ENCODE assay signal across 23 cellular contexts in genomic region chr16:2190659-2191445, GRCh38. TPM values are rescaled to one million over a fixed set of nuclear protein-coding genes. Genes with fewer than 3 reads are reported as not detected.
DNase-seq lines count a peak whose midpoint lies in the region; ATAC-seq, FAIRE-seq and TF ChIP-seq lines count a peak whose summit lies in the region.
"Had no signal": no experiment of that assay in that cellular context is flagged by ENCODE, and none has a peak within 500 bp of the region (broad histone marks: within the 10 kb centered on the region; RNA-seq: fewer than 3 reads in every experiment).

No MANE protein-coding gene starts in this region.

- H3K4me1 Mint-ChIP-seq in Caco-2 (ENCODE audit: low read depth, unreplicated experiment) = no peaks in the 10 kb centered on the region

- peaks cover 32% of the 10 kb centered on the region for H3K27me3 ChIP-seq in left ventricle myocardium inferior (ENCODE audit: low read depth)
- no peaks in the 10 kb centered on the region for H3K27me3 ChIP-seq in body of pancreas
- H3K27me3 ChIP-seq in Caco-2 (replicated peaks; ENCODE audit: control insufficient read depth, insufficient read depth, low read length) = no peaks in the 10 kb centered on the region
- H3K27me3 ChIP-seq: BE2C, cardiac muscle cell, testis had no signal

- BruUV-seq in Caco-2 (replicated peaks; lab: Mats Ljungman, UMichigan) = no TSS peak

- H3K36me3 Mint-ChIP-seq in Caco-2 (ENCODE audit: insufficient read depth, unreplicated experiment) = no peaks in the 10 kb centered on the region

- no peak overlapping the region for H3K27ac Mint-ChIP-seq in Caco-2 (ENCODE audit: unreplicated experiment)
- H3K27ac Mint-ChIP-seq: T-helper 2 cell treated with Interferon-gamma antibody and Interleukin-4, amounts not matched to agents 5 μg/mL and 100 μg/mL, for 36 hours had no signal

- no peak for ATAC-seq in Right ventricle myocardium inferior
- ATAC-seq in body of pancreas = no peak
- ATAC-seq: K562, lower lobe of right lung had no signal

- DNase-seq in left ventricle myocardium inferior (no peak), Right ventricle myocardium inferior (ENCODE audit: missing footprints) (no peak), midbrain (lab: John Stamatoyannopoulos, UW) (peak; percentile 27), GM12891 (ENCODE audit: insufficient read length, low spot score) (no peak), body of pancreas (no peak), Caco-2 (no peak)
- DNase-seq: activated CD4-positive, alpha-beta T cell treated with anti-CD3 and anti-CD28 coated beads for 4 hours; activated CD8-positive, alpha-beta memory T cell treated with anti-CD3 and anti-CD28 coated beads for 24 hours; activated T-cell treated with anti-CD3 and anti-CD28 coated beads, Interleukin-2, amount 50 U/mL, for 1 hour; BE2C; Calu3; dermis blood vessel endothelial cell; lower lobe of right lung; MM.1S; NCI-H526 treated with DMSO at 0.1 percent for 48 hours; testis had no signal

- intact Hi-C loops in left ventricle myocardium inferior (cut with micrococcal nuclease) = no loop called here
- intact Hi-C loops in Right ventricle myocardium inferior (cut with DNase I) = no loop called here
- intact Hi-C loops in body of pancreas (cut with DNase I) = no loop called here
- intact Hi-C loops in Caco-2 (cut with micrococcal nuclease; ENCODE audit: unreplicated experiment) = no loop called here

- no peak overlapping the region for H3K4me3 Mint-ChIP-seq in Caco-2 (ENCODE audit: unreplicated experiment)
- H3K4me3 Mint-ChIP-seq: T-helper 2 cell treated with Interferon-gamma antibody and Interleukin-4, amounts not matched to agents 5 μg/mL and 100 μg/mL, for 36 hours had no signal

- H3K4me3 ChIP-seq in left ventricle myocardium inferior = no peak overlapping the region
- H3K4me3 ChIP-seq in body of pancreas = no peak overlapping the region
- no peak overlapping the region for H3K4me3 ChIP-seq in Caco-2 (ENCODE audit: low read depth, low read length)
- H3K4me3 ChIP-seq: cardiac muscle cell, K562, lower lobe of right lung, smooth muscle cell, testis had no signal

- H3K4me1 ChIP-seq in left ventricle myocardium inferior (peaks cover 13% of the 10 kb centered on the region), body of pancreas (peaks cover 10% of the 10 kb centered on the region), Caco-2 (peaks cover 9% of the 10 kb centered on the region)

- H3K27ac ChIP-seq in left ventricle myocardium inferior (replicated peaks) = peak overlapping the region; percentile 45
- H3K27ac ChIP-seq in angular gyrus (ENCODE audit: low read depth, low read length) = peak overlapping the region; percentile 77
- H3K27ac ChIP-seq in temporal lobe (ENCODE audit: low read depth, low read length) = peak overlapping the region; percentile 68
- H3K27ac ChIP-seq in body of pancreas = no peak overlapping the region
- H3K27ac ChIP-seq: cardiac muscle cell, lower lobe of right lung, testis had no signal

- no peak for FAIRE-seq in GM12891 (lab: Jason Lieb, UNC)
- FAIRE-seq: K562, keratinocyte had no signal

- H3K9me3 ChIP-seq in left ventricle myocardium inferior (replicated peaks) = no peaks in the 10 kb centered on the region
- H3K9me3 ChIP-seq in body of pancreas = no peaks in the 10 kb centered on the region
- no peaks in the 10 kb centered on the region for H3K9me3 ChIP-seq in Caco-2
- H3K9me3 ChIP-seq: BE2C, lower lobe of right lung, testis had no signal

- CTCF ChIA-PET in Caco-2 (lab: Charles Lee) = interaction anchor here (0.5 kb wide), 1 partner anchor 361 kb away, joined by 10 read pairs; no protein-coding TSS in a partner anchor

- TF ChIP-seq CTCF in left ventricle myocardium inferior (IDR thresholded peaks at IDR 0.05; ENCODE audit: borderline replicate concordance) (no peak), body of pancreas (IDR thresholded peaks at IDR 0.05) (no peak), Caco-2 (IDR thresholded peaks at IDR 0.05; ENCODE audit: insufficient read depth in 1 of 2, low read depth in 1 of 2, low read length in 1 of 2, severe bottlenecking in 1 of 2, unreplicated experiment in 1 of 2) (no peak)

- H3K27me3 Mint-ChIP-seq in Caco-2 (ENCODE audit: insufficient read depth, unreplicated experiment) = no peaks in the 10 kb centered on the region

- POLR2A ChIA-PET in Caco-2 (lab: Charles Lee) = no interaction called here

- WGBS in body of pancreas, 2 donors = 67 to 78% methylated on average over 6 to 21 of the region's 25 CpGs

- H3K9me3 Mint-ChIP-seq in Caco-2 (ENCODE audit: unreplicated experiment) = no peaks in the 10 kb centered on the region
- H3K9me3 Mint-ChIP-seq: T-helper 2 cell treated with Interferon-gamma antibody and Interleukin-4, amounts not matched to agents 5 μg/mL and 100 μg/mL, for 36 hours had no signal

- TF ChIP-seq POLR2A in GM12891 (IDR thresholded peaks at IDR 0.05; ENCODE audit: low read depth, low read length) (no peak), body of pancreas (IDR thresholded peaks at IDR 0.05) (no peak)

- H3K36me3 ChIP-seq in left ventricle myocardium inferior = no peaks in the 10 kb centered on the region
- no peaks in the 10 kb centered on the region for H3K36me3 ChIP-seq in body of pancreas (replicated peaks in 1 of 2; ENCODE audit: insufficient read depth in 1 of 2, low read depth in 2 of 2)
- no peaks in the 10 kb centered on the region; the same call in 1 of the 2 replicates for H3K36me3 ChIP-seq in Caco-2 (ENCODE audit: control insufficient read depth, insufficient read depth, low read length)
- H3K36me3 ChIP-seq: BE2C, cardiac muscle cell, lower lobe of right lung had no signal

TF ChIP-seq in GM12891, 5 proteins besides CTCF, POLR2A, EP300 and RAD21:
- TF ChIP-seq SPI1 (IDR thresholded peaks at IDR 0.05; ENCODE audit: low read depth, low read length) (no peak), TAF1 (IDR thresholded peaks at IDR 0.05; ENCODE audit: low read depth, low read length) (no peak), POLR2AphosphoS5 (IDR thresholded peaks at IDR 0.05; ENCODE audit: low read depth, low read length) (no peak), POU2F2 (IDR thresholded peaks at IDR 0.05; ENCODE audit: low read depth, low read length) (no peak), PAX5 (IDR thresholded peaks at IDR 0.05; ENCODE audit: insufficient read depth, low read length, severe bottlenecking) (no peak)

RNA-seq across cellular contexts. Expression of gene CASKIN1, which starts 5.6 kb away (rescaled TPM):
- 4.0 TPM for total RNA-seq in left ventricle myocardium inferior
- total RNA-seq in Right ventricle myocardium inferior = 5.8 TPM
- 20.9 TPM for total RNA-seq in temporal lobe
- polyA plus RNA-seq in GM12891 (2012; ENCODE audit: low read depth, missing spikeins) = 0.55 TPM
- total RNA-seq in body of pancreas = under 1 TPM; 0.66 to 0.78 TPM
- total RNA-seq in Caco-2 (2022) = 6.6 and 10.8 TPM in 2 replicates

RNA-seq across cellular contexts. Expression of gene MLST8, which starts 14.4 kb away (rescaled TPM):
- 27.3 TPM for total RNA-seq in left ventricle myocardium inferior
- total RNA-seq in Right ventricle myocardium inferior = 25.3 TPM
- 12.8 TPM for total RNA-seq in temporal lobe
- polyA plus RNA-seq in GM12891 (2012; ENCODE audit: low read depth, missing spikeins) = 51.9 TPM
- 10 to 100 TPM; 32.4 to 59.0 TPM for total RNA-seq in body of pancreas
- 53.1 and 59.7 TPM in 2 replicates for total RNA-seq in Caco-2 (2022)

RNA-seq across cellular contexts. Expression of gene BRICD5, which starts 19.8 kb away (rescaled TPM):
- total RNA-seq in left ventricle myocardium inferior = 10.9 TPM
- total RNA-seq in Right ventricle myocardium inferior = 13.2 TPM
- 3.2 TPM for total RNA-seq in temporal lobe
- 3.2 TPM for polyA plus RNA-seq in GM12891 (2012; ENCODE audit: low read depth, missing spikeins)
- 1 to 10 TPM; 1.8 to 3.3 TPM for total RNA-seq in body of pancreas
- 5.4 and 10.0 TPM in 2 replicates for total RNA-seq in Caco-2 (2022)

RNA-seq across cellular contexts. Expression of gene PGP, which starts 23.8 kb away (rescaled TPM):
- total RNA-seq in left ventricle myocardium inferior (34.1 TPM), Right ventricle myocardium inferior (35.1 TPM), temporal lobe (10.6 TPM), body of pancreas (10 to 100 TPM in 1 of 2 donors, 1 to 10 TPM in 1; 7.8 to 15.8 TPM), Caco-2 (2022) (31.1 and 36.2 TPM in 2 replicates)
- 11.0 TPM for polyA plus RNA-seq in GM12891 (2012; ENCODE audit: low read depth, missing spikeins)

RNA-seq across cellular contexts. Expression of gene E4F1, which starts 32.5 kb away (rescaled TPM):
- total RNA-seq in left ventricle myocardium inferior (13.5 TPM), Right ventricle myocardium inferior (14.1 TPM), temporal lobe (18.9 TPM), body of pancreas (10 to 100 TPM; 22.3 to 48.1 TPM), Caco-2 (2022) (29.5 and 30.1 TPM in 2 replicates)
- polyA plus RNA-seq in GM12891 (2012; ENCODE audit: low read depth, missing spikeins) = 13.1 TPM

Comparison
In these comparisons a context has a peak if more than half of its experiments do, and no peak if none do; other contexts are left out.
1. H3K27ac ChIP-seq: peak in left ventricle myocardium inferior (single experiment), angular gyrus (single experiment) and temporal lobe (single experiment); none in body of pancreas (0 of 4).